In the genomic region with DNA sequence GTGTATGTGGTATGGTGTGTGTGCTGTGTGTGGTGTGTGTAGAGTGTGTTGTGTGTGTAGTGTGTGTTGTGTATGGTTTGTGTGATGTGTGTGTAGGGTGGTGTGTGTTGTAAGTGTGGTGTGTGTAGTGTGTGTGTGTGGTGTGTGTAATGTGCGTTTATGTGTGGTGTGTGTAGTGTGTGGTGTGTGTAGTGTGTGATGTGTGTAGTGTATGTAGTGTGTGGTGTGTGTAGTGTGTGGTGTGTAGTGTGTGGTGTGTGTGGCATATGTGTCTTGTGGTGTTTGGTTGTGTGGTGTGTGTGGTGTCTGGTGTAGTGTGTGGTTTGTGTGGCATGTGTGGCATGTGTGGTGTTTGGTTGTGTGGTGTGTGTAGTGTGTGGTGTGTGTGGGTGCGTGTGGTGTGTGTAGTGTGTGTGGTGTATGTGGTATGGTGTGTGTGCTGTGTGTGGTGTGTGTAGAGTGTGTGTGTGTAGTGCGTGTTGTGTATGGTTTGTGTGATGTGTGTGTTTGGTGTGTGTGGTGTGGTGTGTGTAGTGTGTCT, we compare ENCODE assay signal across 25 cellular contexts. TPM values are rescaled to one million over a fixed set of nuclear protein-coding genes. Genes with fewer than 3 reads are reported as not detected.
DNase-seq lines count a peak whose midpoint lies in the region; ATAC-seq, FAIRE-seq and TF ChIP-seq lines count a peak whose summit lies in the region.
"Had no signal": no experiment of that assay in that cellular context is flagged by ENCODE, and none has a peak within 500 bp of the region (broad histone marks: within the 10 kb centered on the region; RNA-seq: fewer than 3 reads in every experiment).

No MANE protein-coding gene starts in this region.

- H3K27ac Mint-ChIP-seq in CD4-positive, alpha-beta memory T cell, result peak overlapping the region; percentile 15 to 90 (median 66)
- peak overlapping the region; percentile 43 for H3K27ac Mint-ChIP-seq in activated naive CD8-positive, alpha-beta T cell treated with anti-CD3 and anti-CD28 coated beads, Interleukin-2, amount 50 U/mL, for 24 hours
- H3K27ac Mint-ChIP-seq in naive thymus-derived CD4-positive, alpha-beta T cell, result peak overlapping the region in 4 of 9 donors; percentile 12 to 84 (median 58)

- H3K4me1 Mint-ChIP-seq in CD4-positive, alpha-beta memory T cell, result peaks cover 53 to 81% (median 64%) of the 10 kb centered on the region in 4 donors
- H3K4me1 Mint-ChIP-seq in activated naive CD8-positive, alpha-beta T cell treated with anti-CD3 and anti-CD28 coated beads, Interleukin-2, amount 50 U/mL, for 24 hours, result peaks cover 83% of the 10 kb centered on the region
- peaks cover 29 to 62% (median 53%) of the 10 kb centered on the region in 7 donors for H3K4me1 Mint-ChIP-seq in naive thymus-derived CD4-positive, alpha-beta T cell

- TF ChIP-seq POLR2A in GM12892 (IDR thresholded peaks at IDR 0.05; ENCODE audit: low read depth, low read length), result no peak

- DNase-seq in CD4-positive, alpha-beta memory T cell, result no peak
- DNase-seq in GM12892 (ENCODE audit: insufficient read length), result no peak
- DNase-seq in activated naive CD8-positive, alpha-beta T cell treated with anti-CD3 and anti-CD28 coated beads, Interleukin-2, amount 50 U/mL, for 24 hours, result no peak
- DNase-seq in naive thymus-derived CD4-positive, alpha-beta T cell, result no peak
- DNase-seq in NCI-H748 treated with DMSO at 0.1 percent for 48 hours (lab: John Stamatoyannopoulos, UW), result no peak
- DNase-seq: activated CD4-positive, alpha-beta T cell treated with anti-CD3 and anti-CD28 coated beads for 1 hour; amniotic stem cell; cerebellar nuclear complex; effector CD8-positive, alpha-beta T cell; naive B cell; NCI-H1105 treated with DMSO at 0.1 percent for 48 hours; NCI-H69; spleen; T-helper 9 cell; thyroid gland had no signal

- no peak overlapping the region for H3K27ac ChIP-seq in CD4-positive, alpha-beta memory T cell (ENCODE audit: low read depth, low read length)
- no peak overlapping the region for H3K27ac ChIP-seq in naive thymus-derived CD4-positive, alpha-beta T cell (ENCODE audit: low read depth, low read length)
- H3K27ac ChIP-seq: SJSA1, thyroid gland had no signal

- H3K4me3 ChIP-seq in CD4-positive, alpha-beta memory T cell (ENCODE audit: low read length in 2 of 2), result no peak overlapping the region
- no peak overlapping the region for H3K4me3 ChIP-seq in naive thymus-derived CD4-positive, alpha-beta T cell (ENCODE audit: low read length)
- H3K4me3 ChIP-seq: lung, SJSA1, thyroid gland had no signal

- intact Hi-C loops in CD4-positive, alpha-beta memory T cell (cut with micrococcal nuclease), result no loop called here
- intact Hi-C loops in naive thymus-derived CD4-positive, alpha-beta T cell (cut with micrococcal nuclease), result no loop called here

- POLR2A ChIA-PET in CD4-positive, alpha-beta memory T cell (lab: Charles Lee; ENCODE audit: partially characterized antibody), result no interaction called here
- POLR2A ChIA-PET in naive thymus-derived CD4-positive, alpha-beta T cell (lab: Charles Lee), result no interaction called here

- no peaks in the 10 kb centered on the region for H3K9me3 ChIP-seq in CD4-positive, alpha-beta memory T cell (ENCODE audit: control insufficient read depth in 1 of 2, low read length in 2 of 2)
- H3K9me3 ChIP-seq in naive thymus-derived CD4-positive, alpha-beta T cell (ENCODE audit: control insufficient read depth in 2 of 3, low read length in 3 of 3), result no peaks in the 10 kb centered on the region
- H3K9me3 ChIP-seq: SJSA1, spleen, thyroid gland had no signal

- CTCF ChIA-PET in CD4-positive, alpha-beta memory T cell (lab: Charles Lee; ENCODE audit: partially characterized antibody), result no interaction called here
- CTCF ChIA-PET in naive thymus-derived CD4-positive, alpha-beta T cell (lab: Charles Lee), result interaction anchor here (3.9 kb wide), 1 partner anchor 13 kb away, joined by 17 read pairs; no protein-coding TSS in a partner anchor

- H3K27me3 Mint-ChIP-seq in CD4-positive, alpha-beta memory T cell, result peaks cover 0 to 5% of the 10 kb centered on the region in 2 donors
- H3K27me3 Mint-ChIP-seq in activated naive CD8-positive, alpha-beta T cell treated with anti-CD3 and anti-CD28 coated beads, Interleukin-2, amount 50 U/mL, for 24 hours, result peaks cover 27% of the 10 kb centered on the region
- peaks cover 7 to 46% (median 20%) of the 10 kb centered on the region in 5 donors for H3K27me3 Mint-ChIP-seq in naive thymus-derived CD4-positive, alpha-beta T cell

- peak; percentile 97 for FAIRE-seq in GM12892 (lab: Jason Lieb, UNC)
- FAIRE-seq: islet of Langerhans had no signal

- H3K36me3 Mint-ChIP-seq in CD4-positive, alpha-beta memory T cell, result no peaks in the 10 kb centered on the region
- H3K36me3 Mint-ChIP-seq in activated naive CD8-positive, alpha-beta T cell treated with anti-CD3 and anti-CD28 coated beads, Interleukin-2, amount 50 U/mL, for 24 hours (ENCODE audit: low read depth), result peaks cover 6% of the 10 kb centered on the region
- H3K36me3 Mint-ChIP-seq in naive thymus-derived CD4-positive, alpha-beta T cell, result peaks cover 0 to 5% (median 0%) of the 10 kb centered on the region in 5 donors

- H3K27me3 ChIP-seq in CD4-positive, alpha-beta memory T cell (ENCODE audit: insufficient read depth, low read length), result no peaks in the 10 kb centered on the region
- peaks cover 0 to 3% of the 10 kb centered on the region in 2 donors for H3K27me3 ChIP-seq in naive thymus-derived CD4-positive, alpha-beta T cell (ENCODE audit: control insufficient read depth in 2 of 2, insufficient read depth in 2 of 2, low read length in 2 of 2)

- H3K4me3 Mint-ChIP-seq in CD4-positive, alpha-beta memory T cell, result peak overlapping the region in 3 of 8 donors; percentile 63 to 80 (median 65)
- H3K4me3 Mint-ChIP-seq in activated naive CD8-positive, alpha-beta T cell treated with anti-CD3 and anti-CD28 coated beads, Interleukin-2, amount 50 U/mL, for 24 hours, result peak overlapping the region; percentile 8
- H3K4me3 Mint-ChIP-seq in naive thymus-derived CD4-positive, alpha-beta T cell, result peak overlapping the region in 7 of 10 donors; percentile 2 to 41 (median 20)

- H3K9me3 Mint-ChIP-seq in CD4-positive, alpha-beta memory T cell, result peaks cover 0 to 3% (median 0%) of the 10 kb centered on the region in 8 donors
- peaks cover 13% of the 10 kb centered on the region for H3K9me3 Mint-ChIP-seq in activated naive CD8-positive, alpha-beta T cell treated with anti-CD3 and anti-CD28 coated beads, Interleukin-2, amount 50 U/mL, for 24 hours
- peaks cover 0 to 13% (median 0%) of the 10 kb centered on the region in 11 donors for H3K9me3 Mint-ChIP-seq in naive thymus-derived CD4-positive, alpha-beta T cell

- H3K4me1 ChIP-seq in CD4-positive, alpha-beta memory T cell (ENCODE audit: insufficient read depth, low read length), result peaks cover 78% of the 10 kb centered on the region
- H3K4me1 ChIP-seq in naive thymus-derived CD4-positive, alpha-beta T cell (ENCODE audit: control insufficient read depth in 2 of 2, insufficient read depth in 2 of 2, low read length in 2 of 2), result peaks cover 16 to 95% of the 10 kb centered on the region in 2 donors

- no peaks in the 10 kb centered on the region for H3K36me3 ChIP-seq in CD4-positive, alpha-beta memory T cell (ENCODE audit: insufficient read depth, low read length)
- H3K36me3 ChIP-seq in naive thymus-derived CD4-positive, alpha-beta T cell (ENCODE audit: control insufficient read depth in 2 of 3, insufficient read depth in 3 of 3, low read length in 3 of 3), result no peaks in the 10 kb centered on the region
- H3K36me3 ChIP-seq: SJSA1, spleen, thyroid gland had no signal

- no peak for ATAC-seq in activated naive CD8-positive, alpha-beta T cell treated with anti-CD3 and anti-CD28 coated beads, Interleukin-2, amount 50 U/mL, for 24 hours
- no peak for ATAC-seq in naive thymus-derived CD4-positive, alpha-beta T cell
- ATAC-seq in HG03521 (IDR thresholded peaks at IDR 0.05; ENCODE audit: unreplicated experiment) (no peak), HG03159 (IDR thresholded peaks at IDR 0.05; ENCODE audit: unreplicated experiment) (no peak), GM19324 (IDR thresholded peaks at IDR 0.05; ENCODE audit: low FRiP score, unreplicated experiment) (no peak)
- ATAC-seq: HCT116 had no signal

RNA-seq across cellular contexts. Expression of a gene that starts 4.0 kb away (rescaled TPM):
- under 1 TPM in 1 of 2 experiments, not detected in 1; 0.28 TPM for total RNA-seq in CD4-positive, alpha-beta memory T cell
- not detected for polyA plus RNA-seq in CD4-positive, alpha-beta memory T cell
- polyA plus RNA-seq in GM12892 (2012; ENCODE audit: missing spikeins), result not detected
- total RNA-seq in naive thymus-derived CD4-positive, alpha-beta T cell, result under 1 TPM in 1 of 5 experiments, not detected in 4; 0.54 TPM
- polyA plus RNA-seq in naive thymus-derived CD4-positive, alpha-beta T cell, result not detected
- total RNA-seq: G401, LHCN-M2, OCI-LY7, SJSA1 had no signal

RNA-seq across cellular contexts. Expression of a gene that starts 6.8 kb away (rescaled TPM):
- 1 to 10 TPM; 5.9 to 6.2 TPM for total RNA-seq in CD4-positive, alpha-beta memory T cell
- 10 to 100 TPM in 1 of 2 donors, 1 to 10 TPM in 1; 5.2 to 12.4 TPM for polyA plus RNA-seq in CD4-positive, alpha-beta memory T cell
- 1.0 TPM for polyA plus RNA-seq in GM12892 (2012; ENCODE audit: missing spikeins)
- 1 to 10 TPM in 2 of 5 experiments, under 1 TPM in 1, not detected in 2; 0.56 to 9.4 (median 1.1) TPM for total RNA-seq in naive thymus-derived CD4-positive, alpha-beta T cell
- polyA plus RNA-seq in naive thymus-derived CD4-positive, alpha-beta T cell, result under 1 TPM; 0.24 to 0.85 TPM
- total RNA-seq: G401, LHCN-M2, OCI-LY7, SJSA1 had no signal

RNA-seq across cellular contexts. Expression of a gene that starts 56.5 kb away (rescaled TPM):
- under 1 TPM in 1 of 2 experiments, not detected in 1; 0.14 TPM for total RNA-seq in CD4-positive, alpha-beta memory T cell
- polyA plus RNA-seq in CD4-positive, alpha-beta memory T cell, result 1 to 10 TPM in 1 of 2 donors, not detected in 1; 1.3 TPM
- polyA plus RNA-seq in GM12892 (2012; ENCODE audit: missing spikeins), result 0.19 TPM
- total RNA-seq in naive thymus-derived CD4-positive, alpha-beta T cell, result 10 to 100 TPM in 1 of 5 experiments, 1 to 10 TPM in 2, not detected in 2; 1.1 to 13.9 (median 1.2) TPM
- polyA plus RNA-seq in naive thymus-derived CD4-positive, alpha-beta T cell, result not detected
- total RNA-seq: G401, LHCN-M2, SJSA1 had no signal
